In the genomic region with DNA sequence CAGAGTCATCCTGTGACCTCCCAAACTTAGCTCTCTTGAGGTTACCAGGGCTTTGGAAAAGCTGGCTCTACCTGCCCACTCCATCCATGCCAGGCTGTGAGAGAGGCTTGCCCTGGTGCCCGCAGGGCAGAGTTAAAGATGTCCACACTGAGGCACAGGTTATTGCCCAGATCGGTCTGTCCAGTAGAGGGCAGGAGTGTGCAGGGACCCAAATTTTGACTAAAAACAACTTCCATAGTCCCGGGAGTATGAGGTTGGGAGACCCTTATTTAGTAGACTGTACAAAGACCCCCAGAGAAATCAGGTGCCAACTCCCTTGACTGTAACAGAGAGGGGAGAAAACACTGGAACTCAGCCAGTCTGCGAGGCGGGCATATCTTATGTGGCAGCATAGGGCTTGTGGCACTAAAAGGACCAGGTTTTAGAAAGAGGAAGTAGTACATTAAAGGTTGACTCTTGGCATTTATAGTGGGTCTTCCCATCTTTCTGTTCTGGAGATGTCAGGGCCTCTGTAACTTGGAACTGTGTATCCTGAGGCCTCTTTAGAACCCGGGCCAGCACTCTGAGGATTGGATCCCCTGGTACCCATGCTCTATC, we compare ENCODE assay signal across 8 cellular contexts. TPM values are rescaled to one million over a fixed set of nuclear protein-coding genes. Genes with fewer than 3 reads are reported as not detected.
DNase-seq lines count a peak whose midpoint lies in the region; ATAC-seq and TF ChIP-seq lines count a peak whose summit lies in the region.

No MANE protein-coding gene starts in this region.

- H3K9ac ChIP-seq in MM.1S (ENCODE audit: low read length), result no peak overlapping the region

- DNase-seq in D341Med (ENCODE audit: low spot score) (peak; percentile 74), MM.1S (peak; percentile 44), fibroblast of peridontal ligament (ENCODE audit: extremely low read depth) (peak; percentile 6), spleen (no peak), lower leg skin (ENCODE audit: low spot score in 2 of 2) (no peak), NCI-H2029 treated with DMSO at 0.1 percent for 48 hours (lab: John Stamatoyannopoulos, UW) (no peak)
- DNase-seq in activated CD8-positive, alpha-beta memory T cell treated with anti-CD3 and anti-CD28 coated beads, Interleukin-2, amount 10 ng/mL, durations not matched to agents 7 days and 5 days, result peak; percentile 60

- H3K4me3 ChIP-seq in MM.1S (ENCODE audit: low read length) (no peak overlapping the region; the same call in 1 of the 2 replicates), spleen (peak overlapping the region in 1 of 8 donors; percentile 44), lower leg skin (ENCODE audit: low read depth, poor library complexity, severe bottlenecking) (no peak overlapping the region), gastroesophageal sphincter (no peak overlapping the region)

- peaks cover 52% of the 10 kb centered on the region for H3K27me3 Mint-ChIP-seq in activated CD8-positive, alpha-beta memory T cell treated with anti-CD3 and anti-CD28 coated beads, Interleukin-2, amount 10 ng/mL, durations not matched to agents 7 days and 5 days

- intact Hi-C loops in spleen (cut with DNase I; ENCODE audit: low total_unique reads), result loop anchor here (10.0 kb wide), 1 partner anchor 93 kb away; no protein-coding TSS in a partner anchor
- intact Hi-C loops in lower leg skin (cut with DNase I; ENCODE audit: low total_unique reads), result no loop called here

- H3F3A ChIP-seq in MM.1S (ENCODE audit: insufficient read depth, low read length), result no peaks in the 10 kb centered on the region

- H3K4me1 Mint-ChIP-seq in activated CD8-positive, alpha-beta memory T cell treated with anti-CD3 and anti-CD28 coated beads, Interleukin-2, amount 10 ng/mL, durations not matched to agents 7 days and 5 days, result peaks cover 17% of the 10 kb centered on the region

- H3K36me3 ChIP-seq in MM.1S (replicated peaks; ENCODE audit: insufficient read depth, low read length) (no peaks in the 10 kb centered on the region), spleen (no peaks in the 10 kb centered on the region), gastroesophageal sphincter (no peaks in the 10 kb centered on the region)

- H3K27ac ChIP-seq in MM.1S (ENCODE audit: low read length) (no peak overlapping the region), spleen (no peak overlapping the region), gastroesophageal sphincter (no peak overlapping the region)

- no peaks in the 10 kb centered on the region for H4K20me1 ChIP-seq in MM.1S (ENCODE audit: insufficient read depth, low read length)

- no peak for TF ChIP-seq POLR2A in spleen (IDR thresholded peaks at IDR 0.05)
- TF ChIP-seq POLR2A in lower leg skin (IDR thresholded peaks at IDR 0.05), result no peak
- no peak for TF ChIP-seq POLR2A in gastroesophageal sphincter (IDR thresholded peaks at IDR 0.05)

- CTCF ChIA-PET in activated CD8-positive, alpha-beta memory T cell treated with anti-CD3 and anti-CD28 coated beads, Interleukin-2, amount 10 ng/mL, durations not matched to agents 7 days and 5 days (lab: Charles Lee), result interaction anchor here (0.9 to 2.7 kb wide), 6 partner anchors 43 to 114 kb away, joined by 3 to 18 read pairs (median 4); no protein-coding TSS in a partner anchor

- peak overlapping the region; percentile 77 for H3K4me2 ChIP-seq in MM.1S (ENCODE audit: low read depth, low read length)

- no peaks in the 10 kb centered on the region for H3K79me2 ChIP-seq in MM.1S (ENCODE audit: low read length)

- peak overlapping the region; percentile 68; the same call in 1 of the 2 replicates for H2AFZ ChIP-seq in MM.1S (ENCODE audit: low read length)

- no peaks in the 10 kb centered on the region for H3K9me2 ChIP-seq in MM.1S (replicated peaks; ENCODE audit: insufficient read depth, low read length)

- H3K9me3 Mint-ChIP-seq in activated CD8-positive, alpha-beta memory T cell treated with anti-CD3 and anti-CD28 coated beads, Interleukin-2, amount 10 ng/mL, durations not matched to agents 7 days and 5 days (ENCODE audit: low read depth), result no peaks in the 10 kb centered on the region

- H3K4me3 Mint-ChIP-seq in activated CD8-positive, alpha-beta memory T cell treated with anti-CD3 and anti-CD28 coated beads, Interleukin-2, amount 10 ng/mL, durations not matched to agents 7 days and 5 days, result no peak overlapping the region

- no peaks in the 10 kb centered on the region for H3K27me3 ChIP-seq in MM.1S (replicated peaks; ENCODE audit: insufficient read depth, low read length)
- peaks cover 0 to 28% (median 0%) of the 10 kb centered on the region in 7 donors for H3K27me3 ChIP-seq in spleen (replicated peaks in 1 of 7)
- H3K27me3 ChIP-seq in gastroesophageal sphincter, result peaks cover 43% of the 10 kb centered on the region

- WGBS in spleen, 5 donors, result 9 to 34% (median 28%) methylated on average over 6 of the region's 6 CpGs
- 48 to 54% methylated on average over 6 of the region's 6 CpGs for WGBS in lower leg skin, 2 donors
- WGBS in gastroesophageal sphincter (ENCODE audit: low coverage in 1 of 2), 2 donors, result 54 to 67% methylated on average over 4 of the region's 6 CpGs

- TF ChIP-seq EP300 in gastroesophageal sphincter (IDR thresholded peaks at IDR 0.05), result no peak

- H3K9me3 ChIP-seq in MM.1S (replicated peaks; ENCODE audit: insufficient read depth, low read length) (no peaks in the 10 kb centered on the region), spleen (no peaks in the 10 kb centered on the region), gastroesophageal sphincter (no peaks in the 10 kb centered on the region)

- TF ChIP-seq CTCF in MM.1S (IDR thresholded peaks at IDR 0.05; ENCODE audit: low read length), result peak; percentile 94
- peak; percentile 28 to 75 (median 58) for TF ChIP-seq CTCF in spleen (IDR thresholded peaks at IDR 0.05 in 8 of 11, conservative IDR thresholded peaks at IDR 0.05 in 3 of 11)
- TF ChIP-seq CTCF in lower leg skin (IDR thresholded peaks at IDR 0.05), result no peak
- peak in 1 of 4 experiments; percentile 50 for TF ChIP-seq CTCF in gastroesophageal sphincter (IDR thresholded peaks at IDR 0.05)

- H3K36me3 Mint-ChIP-seq in activated CD8-positive, alpha-beta memory T cell treated with anti-CD3 and anti-CD28 coated beads, Interleukin-2, amount 10 ng/mL, durations not matched to agents 7 days and 5 days, result no peaks in the 10 kb centered on the region

- H3K27ac Mint-ChIP-seq in activated CD8-positive, alpha-beta memory T cell treated with anti-CD3 and anti-CD28 coated beads, Interleukin-2, amount 10 ng/mL, durations not matched to agents 7 days and 5 days, result no peak overlapping the region

- ATAC-seq in activated CD8-positive, alpha-beta memory T cell treated with anti-CD3 and anti-CD28 coated beads, Interleukin-2, amount 10 ng/mL, durations not matched to agents 7 days and 5 days, result peak; percentile 70
- ATAC-seq in gastroesophageal sphincter, result no peak

- peaks cover 20% of the 10 kb centered on the region; the same call in 1 of the 2 replicates for H3K4me1 ChIP-seq in MM.1S (ENCODE audit: low read length)
- H3K4me1 ChIP-seq in spleen, result peaks cover 0 to 7% (median 0%) of the 10 kb centered on the region in 6 donors
- H3K4me1 ChIP-seq in gastroesophageal sphincter, result no peaks in the 10 kb centered on the region

RNA-seq across cellular contexts. Expression of a gene that starts 43.3 kb away (rescaled TPM):
- 1 to 10 TPM in 1 of 2 experiments, not detected in 1; 1.9 TPM for total RNA-seq in activated CD8-positive, alpha-beta memory T cell treated with anti-CD3 and anti-CD28 coated beads, Interleukin-2, amount 10 ng/mL, durations not matched to agents 7 days and 5 days
- not detected for total RNA-seq in spleen
- polyA plus RNA-seq in spleen, result under 1 TPM; 0.06 to 0.12 (median 0.07) TPM
- not detected for total RNA-seq in lower leg skin
- not detected for total RNA-seq in gastroesophageal sphincter

RNA-seq across cellular contexts. Expression of a gene that starts 58.3 kb away (rescaled TPM):
- 10 to 100 TPM; 27.7 to 35.9 TPM for total RNA-seq in activated CD8-positive, alpha-beta memory T cell treated with anti-CD3 and anti-CD28 coated beads, Interleukin-2, amount 10 ng/mL, durations not matched to agents 7 days and 5 days
- total RNA-seq in spleen (10 to 100 TPM; 18.2 to 28.1 (median 20.9) TPM), lower leg skin (10 to 100 TPM; 18.1 to 20.4 (median 19.4) TPM), gastroesophageal sphincter (10 to 100 TPM; 16.4 to 29.9 (median 18.3) TPM)
- polyA plus RNA-seq in spleen, result 10 to 100 TPM in 1 of 3 donors, 1 to 10 TPM in 2; 7.8 to 11.1 (median 8.3) TPM

Comparison
In these comparisons a context has a peak if more than half of its experiments do, and no peak if none do; other contexts are left out.
1. DNase-seq: peak in D341Med (single experiment), MM.1S (single experiment), activated CD8-positive, alpha-beta memory T cell treated with anti-CD3 and anti-CD28 coated beads, Interleukin-2, amount 10 ng/mL, durations not matched to agents 7 days and 5 days (single experiment) and fibroblast of peridontal ligament (single experiment); none in spleen (single experiment), lower leg skin (0 of 2) and NCI-H2029 treated with DMSO at 0.1 percent for 48 hours (single experiment).
2. CTCF ChIP-seq: peak in MM.1S (single experiment) and spleen (11 of 11); none in lower leg skin (0 of 3).